Comparison of ENCODE assay signal across 1 cellular context in the genomic region with DNA sequence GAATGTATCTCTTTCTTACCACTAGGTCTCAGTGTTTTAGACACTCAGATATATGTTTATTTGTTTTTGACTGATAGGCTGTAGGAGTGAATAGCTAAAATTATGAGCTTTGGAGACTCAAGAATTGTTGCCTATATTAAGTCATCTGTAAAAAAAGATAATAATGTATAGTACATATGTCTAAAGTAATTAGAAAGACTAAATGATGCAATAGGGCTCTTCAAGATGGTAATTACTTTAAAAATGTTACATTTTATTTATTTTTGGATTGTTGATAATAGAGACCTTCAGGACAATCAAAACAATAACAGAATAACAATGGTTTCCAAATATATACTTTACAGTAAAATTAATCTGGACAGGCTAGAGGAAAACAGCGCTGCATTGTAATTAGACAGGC.
A peak's percentile ranks its signal among the peaks of the same experiment; 100 is the strongest.
TF ChIP-seq lines count a peak whose summit lies in the region.

No MANE protein-coding gene starts in this region.

TF ChIP-seq in HepG2, 621 proteins besides CTCF, POLR2A, EP300 and RAD21 (continued from another document):
- TF ChIP-seq IKZF4 (CRISPR knock-in tag; IDR thresholded peaks at IDR 0.05; ENCODE audit: borderline replicate concordance, low read depth, not compliant biosample characterization) (no peak), ZNF775 (CRISPR knock-in tag; IDR thresholded peaks at IDR 0.05; ENCODE audit: borderline replicate concordance) (no peak), ZNF484 (CRISPR knock-in tag; IDR thresholded peaks at IDR 0.05; ENCODE audit: borderline replicate concordance, low read depth) (no peak), CREM (IDR thresholded peaks at IDR 0.05) (no peak), CREM (CRISPR knock-in tag; IDR thresholded peaks at IDR 0.05) (no peak), ATF7 (IDR thresholded peaks at IDR 0.05) (peak; percentile 7; the same call in 1 of the 2 replicates), ATF7 (CRISPR knock-in tag; IDR thresholded peaks at IDR 0.05) (no peak), NR0B2 (CRISPR knock-in tag; IDR thresholded peaks at IDR 0.05) (no peak), ZBTB21 (CRISPR knock-in tag; IDR thresholded peaks at IDR 0.05) (no peak), POLR2G (IDR thresholded peaks at IDR 0.05; ENCODE audit: low read depth, low read length) (no peak), FOXP4 (CRISPR knock-in tag; IDR thresholded peaks at IDR 0.05) (no peak), PCBP1 (IDR thresholded peaks at IDR 0.05; ENCODE audit: borderline replicate concordance, low read depth, low read length) (no peak), FOXO1 (CRISPR knock-in tag; IDR thresholded peaks at IDR 0.05) (no peak)
